Comparison of ENCODE assay signal across 8 cellular contexts in genomic region chr15:91055548-91056331, GRCh38. TPM values are rescaled to one million over a fixed set of nuclear protein-coding genes. Genes with fewer than 3 reads are reported as not detected.
DNase-seq lines count a peak whose midpoint lies in the region; ATAC-seq, FAIRE-seq and TF ChIP-seq lines count a peak whose summit lies in the region.

No MANE protein-coding gene starts in this region.

- peak; percentile 81 for FAIRE-seq in A204.1 (lab: Jason Lieb, UNC)
- peak; percentile 32 for FAIRE-seq in RCC 7860 (lab: Jason Lieb, UNC)

- DNase-seq in M059J (ENCODE audit: low read depth) (peak; percentile 74), RCC 7860 (ENCODE audit: low spot score) (peak; percentile 60), left cardiac atrium (peak; percentile 52), retinal pigment epithelial cell (ENCODE audit: low read depth) (peak; percentile 12)

- intact Hi-C loops in left cardiac atrium (cut with DNase I), result loop anchor here (1.0 to 5.0 kb wide), 3 partner anchors 167 to 217 kb away; no protein-coding TSS in a partner anchor

- ATAC-seq in left cardiac atrium (peak; percentile 78 to 87), HG03571 (IDR thresholded peaks at IDR 0.05; ENCODE audit: unreplicated experiment) (no peak)

- peak overlapping the region; percentile 57 for H3K27ac ChIP-seq in angular gyrus (ENCODE audit: low read depth, low read length)

- TF ChIP-seq CTCF in GM12872 (IDR thresholded peaks at IDR 0.05; ENCODE audit: insufficient read depth, low read depth, low read length), result peak; percentile 86
- TF ChIP-seq CTCF in retinal pigment epithelial cell (conservative IDR thresholded peaks at IDR 0.05; ENCODE audit: low read depth, low read length), result peak; percentile 86

- H3K4me3 ChIP-seq in retinal pigment epithelial cell (ENCODE audit: low read length), result no peak overlapping the region

RNA-seq across cellular contexts. Expression of gene VPS33B, which starts 33.3 kb away (rescaled TPM):
- total RNA-seq in M059J (2014; rRNA removed; shearing (Covaris generic)), result 7.3 TPM in 2 replicates
- total RNA-seq in left cardiac atrium, result 1 to 10 TPM; 8.7 to 8.8 TPM

RNA-seq across cellular contexts. Expression of gene SV2B, which starts 44.3 kb away (rescaled TPM):
- total RNA-seq in M059J (2014; rRNA removed; shearing (Covaris generic)), result not detected in 2 replicates
- total RNA-seq in left cardiac atrium, result 1 to 10 TPM; 1.2 to 1.8 TPM

Comparison
In these comparisons a context has a peak if more than half of its experiments do, and no peak if none do; other contexts are left out.
1. DNase-seq: peak in every context shown above with its lines; median percentile 74 in M059J; 60 in RCC 7860; 52 in left cardiac atrium; 12 in retinal pigment epithelial cell.